Comparison of ENCODE assay signal across 2 cellular contexts in the genomic region with DNA sequence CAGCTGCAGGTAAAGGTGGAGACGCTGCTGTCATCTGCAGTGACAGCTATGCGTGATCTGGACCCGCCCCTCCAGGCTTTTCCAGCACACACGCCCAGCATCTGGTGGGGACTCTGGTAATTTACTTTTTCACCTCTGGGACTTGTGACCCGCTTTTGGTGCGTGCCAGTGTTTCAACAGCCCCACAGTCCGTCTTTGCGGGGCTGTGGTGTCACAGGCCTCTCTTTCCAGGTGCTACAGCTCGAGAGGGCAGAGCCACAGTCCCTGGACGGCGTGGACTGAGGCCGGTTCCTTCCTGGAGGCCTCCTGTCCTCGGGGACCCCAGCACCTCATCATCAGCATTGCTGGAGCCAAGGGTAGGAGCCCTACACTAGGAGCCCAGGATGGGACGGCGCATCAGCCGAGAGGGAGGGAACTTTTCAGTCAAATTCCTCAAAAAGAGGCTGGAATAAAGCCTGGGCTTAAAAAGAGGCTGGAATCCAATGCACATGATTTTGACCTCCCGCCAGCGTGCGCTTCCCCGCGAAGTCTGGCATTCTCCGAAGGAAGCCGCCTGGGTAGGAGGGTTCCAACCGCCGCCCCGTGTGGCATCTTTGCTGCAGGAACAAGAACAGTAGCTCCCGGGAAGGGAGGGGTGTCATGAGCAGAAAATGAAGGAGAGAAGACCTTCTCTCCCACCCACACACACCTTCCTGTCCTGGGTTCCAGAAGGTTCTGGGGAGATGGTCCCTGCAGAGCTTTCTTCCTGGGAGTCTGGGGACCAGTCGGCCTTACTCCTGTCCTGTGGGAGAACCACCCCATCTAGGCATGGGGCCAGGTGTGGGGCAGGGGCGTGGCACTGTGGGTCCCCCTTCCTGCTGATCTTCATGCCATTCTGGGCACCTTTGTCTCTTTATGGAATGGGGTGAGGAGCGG.
TF ChIP-seq lines count a peak whose summit lies in the region.

No MANE protein-coding gene starts in this region.

TF ChIP-seq in IMR-90, 13 proteins besides CTCF, POLR2A, EP300 and RAD21:
- no peak for TF ChIP-seq MXI1 (IDR thresholded peaks at IDR 0.05; ENCODE audit: borderline replicate concordance, low read depth, low read length)
- no peak for TF ChIP-seq MAZ (IDR thresholded peaks at IDR 0.05; ENCODE audit: borderline replicate concordance, low read depth, low read length)
- no peak for TF ChIP-seq CEBPB (IDR thresholded peaks at IDR 0.05; ENCODE audit: low read depth, low read length)
- TF ChIP-seq MAFK (IDR thresholded peaks at IDR 0.05; ENCODE audit: low read depth, low read length) = no peak
- TF ChIP-seq BHLHE40 (IDR thresholded peaks at IDR 0.05; ENCODE audit: low read depth, low read length) = no peak
- TF ChIP-seq RFX5 (IDR thresholded peaks at IDR 0.05; ENCODE audit: low read depth, low read length) = no peak
- TF ChIP-seq SMC3 (IDR thresholded peaks at IDR 0.05; ENCODE audit: low read depth, low read length) = no peak
- TF ChIP-seq CHD1 (IDR thresholded peaks at IDR 0.05; ENCODE audit: low read depth, low read length) = no peak
- no peak for TF ChIP-seq NFE2L2 (IDR thresholded peaks at IDR 0.05; ENCODE audit: low read depth, low read length)
- TF ChIP-seq, protein P1, sequence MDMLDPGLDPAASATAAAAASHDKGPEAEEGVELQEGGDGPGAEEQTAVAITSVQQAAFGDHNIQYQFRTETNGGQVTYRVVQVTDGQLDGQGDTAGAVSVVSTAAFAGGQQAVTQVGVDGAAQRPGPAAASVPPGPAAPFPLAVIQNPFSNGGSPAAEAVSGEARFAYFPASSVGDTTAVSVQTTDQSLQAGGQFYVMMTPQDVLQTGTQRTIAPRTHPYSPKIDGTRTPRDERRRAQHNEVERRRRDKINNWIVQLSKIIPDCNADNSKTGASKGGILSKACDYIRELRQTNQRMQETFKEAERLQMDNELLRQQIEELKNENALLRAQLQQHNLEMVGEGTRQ (IDR thresholded peaks at IDR 0.05; ENCODE audit: low read depth, low read length) = no peak

TF ChIP-seq in GM12891, 5 proteins besides CTCF, POLR2A, EP300 and RAD21:
- no peak for TF ChIP-seq POU2F2 (IDR thresholded peaks at IDR 0.05; ENCODE audit: low read depth, low read length)
- TF ChIP-seq SPI1 (IDR thresholded peaks at IDR 0.05; ENCODE audit: low read depth, low read length) = no peak
- TF ChIP-seq PAX5 (IDR thresholded peaks at IDR 0.05; ENCODE audit: insufficient read depth, low read length, severe bottlenecking) = no peak
- TF ChIP-seq POLR2AphosphoS5 (IDR thresholded peaks at IDR 0.05; ENCODE audit: low read depth, low read length) = no peak
- no peak for TF ChIP-seq TAF1 (IDR thresholded peaks at IDR 0.05; ENCODE audit: low read depth, low read length)
